Comparison of ENCODE assay signal across 1 cellular context in genomic region chr1:44222397-44223334, GRCh38.
TF ChIP-seq lines count a peak whose summit lies in the region.

No MANE protein-coding gene starts in this region.

TF ChIP-seq in GM12878, 131 proteins besides CTCF, POLR2A, EP300 and RAD21 (continued from another document):
- TF ChIP-seq ETV6 (conservative IDR thresholded peaks at IDR 0.05 in 1 of 2, IDR thresholded peaks at IDR 0.05 in 1 of 2; ENCODE audit: borderline replicate concordance in 1 of 2, low read depth in 1 of 2): no peak
- TF ChIP-seq HSF1 (IDR thresholded peaks at IDR 0.05; ENCODE audit: low read depth, low read length): no peak
- TF ChIP-seq, protein P1, sequence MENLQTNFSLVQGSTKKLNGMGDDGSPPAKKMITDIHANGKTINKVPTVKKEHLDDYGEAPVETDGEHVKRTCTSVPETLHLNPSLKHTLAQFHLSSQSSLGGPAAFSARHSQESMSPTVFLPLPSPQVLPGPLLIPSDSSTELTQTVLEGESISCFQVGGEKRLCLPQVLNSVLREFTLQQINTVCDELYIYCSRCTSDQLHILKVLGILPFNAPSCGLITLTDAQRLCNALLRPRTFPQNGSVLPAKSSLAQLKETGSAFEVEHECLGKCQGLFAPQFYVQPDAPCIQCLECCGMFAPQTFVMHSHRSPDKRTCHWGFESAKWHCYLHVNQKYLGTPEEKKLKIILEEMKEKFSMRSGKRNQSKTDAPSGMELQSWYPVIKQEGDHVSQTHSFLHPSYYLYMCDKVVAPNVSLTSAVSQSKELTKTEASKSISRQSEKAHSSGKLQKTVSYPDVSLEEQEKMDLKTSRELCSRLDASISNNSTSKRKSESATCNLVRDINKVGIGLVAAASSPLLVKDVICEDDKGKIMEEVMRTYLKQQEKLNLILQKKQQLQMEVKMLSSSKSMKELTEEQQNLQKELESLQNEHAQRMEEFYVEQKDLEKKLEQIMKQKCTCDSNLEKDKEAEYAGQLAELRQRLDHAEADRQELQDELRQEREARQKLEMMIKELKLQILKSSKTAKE (IDR thresholded peaks at IDR 0.05; ENCODE audit: low read depth, poor library complexity, severe bottlenecking): no peak
- no peak for TF ChIP-seq BHLHE40 (IDR thresholded peaks at IDR 0.05; ENCODE audit: borderline replicate concordance in 1 of 2, low read depth in 2 of 2, low read length in 1 of 2)
- TF ChIP-seq FOXM1 (IDR thresholded peaks at IDR 0.05; ENCODE audit: low read depth, low read length): no peak
- TF ChIP-seq RUNX3 (IDR thresholded peaks at IDR 0.05; ENCODE audit: low read length): no peak
- TF ChIP-seq ZNF217 (IDR thresholded peaks at IDR 0.05): no peak
- TF ChIP-seq, protein P2, sequence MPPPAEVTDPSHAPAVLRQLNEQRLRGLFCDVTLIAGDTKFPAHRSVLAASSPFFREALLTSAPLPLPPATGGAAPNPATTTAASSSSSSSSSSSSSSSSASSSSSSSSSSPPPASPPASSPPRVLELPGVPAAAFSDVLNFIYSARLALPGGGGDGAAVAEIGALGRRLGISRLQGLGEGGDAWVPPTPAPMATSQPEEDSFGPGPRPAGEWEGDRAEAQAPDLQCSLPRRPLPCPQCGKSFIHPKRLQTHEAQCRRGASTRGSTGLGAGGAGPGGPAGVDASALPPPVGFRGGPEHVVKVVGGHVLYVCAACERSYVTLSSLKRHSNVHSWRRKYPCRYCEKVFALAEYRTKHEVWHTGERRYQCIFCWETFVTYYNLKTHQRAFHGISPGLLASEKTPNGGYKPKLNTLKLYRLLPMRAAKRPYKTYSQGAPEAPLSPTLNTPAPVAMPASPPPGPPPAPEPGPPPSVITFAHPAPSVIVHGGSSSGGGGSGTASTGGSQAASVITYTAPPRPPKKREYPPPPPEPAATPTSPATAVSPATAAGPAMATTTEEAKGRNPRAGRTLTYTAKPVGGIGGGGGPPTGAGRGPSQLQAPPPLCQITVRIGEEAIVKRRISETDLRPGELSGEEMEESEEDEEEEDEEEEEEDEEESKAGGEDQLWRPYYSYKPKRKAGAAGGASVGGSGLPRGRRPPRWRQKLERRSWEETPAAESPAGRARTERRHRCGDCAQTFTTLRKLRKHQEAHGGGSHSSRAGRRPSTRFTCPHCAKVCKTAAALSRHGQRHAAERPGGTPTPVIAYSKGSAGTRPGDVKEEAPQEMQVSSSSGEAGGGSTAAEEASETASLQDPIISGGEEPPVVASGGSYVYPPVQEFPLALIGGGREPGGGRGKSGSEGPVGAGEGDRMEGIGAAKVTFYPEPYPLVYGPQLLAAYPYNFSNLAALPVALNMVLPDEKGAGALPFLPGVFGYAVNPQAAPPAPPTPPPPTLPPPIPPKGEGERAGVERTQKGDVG (CRISPR knock-in tag; IDR thresholded peaks at IDR 0.05): no peak
- no peak for TF ChIP-seq HCFC1 (IDR thresholded peaks at IDR 0.05; ENCODE audit: low read length)
- no peak for TF ChIP-seq GABPA (IDR thresholded peaks at IDR 0.05; ENCODE audit: low read depth)
- no peak for TF ChIP-seq POLR2AphosphoS5 (IDR thresholded peaks at IDR 0.05; ENCODE audit: low read length)
TF ChIP-seq in GM12878: peak in this region for 0.
